Comparison of ENCODE assay signal across 8 cellular contexts in genomic region chr19:6460099-6460884, GRCh38. TPM values are rescaled to one million over a fixed set of nuclear protein-coding genes. Genes with fewer than 3 reads are reported as not detected.
A peak's percentile ranks its signal among the peaks of the same experiment; 100 is the strongest.
DNase-seq lines count a peak whose midpoint lies in the region; ATAC-seq and TF ChIP-seq lines count a peak whose summit lies in the region.

No MANE protein-coding gene starts in this region.

- peak overlapping the region; percentile 93 for H3K4me3 Mint-ChIP-seq in neural crest cell

- H3K9ac ChIP-seq in stomach smooth muscle (ENCODE audit: low read length in 2 of 2), result peak overlapping the region; percentile 68

- no peaks in the 10 kb centered on the region for H3K9me3 ChIP-seq in RWPE2 (ENCODE audit: severe bottlenecking)
- H3K9me3 ChIP-seq in stomach smooth muscle (ENCODE audit: control insufficient read depth in 2 of 2, low read length in 2 of 2), result no peaks in the 10 kb centered on the region

- H3K4me3 ChIP-seq in RWPE2 (ENCODE audit: severe bottlenecking) (peak overlapping the region; percentile 48), foreskin fibroblast (ENCODE audit: low read depth in 1 of 2, low read length in 2 of 2) (peak overlapping the region; percentile 65 to 88), stomach smooth muscle (ENCODE audit: low read length in 2 of 2) (peak overlapping the region; percentile 83 to 88)

- H3K4me1 ChIP-seq in RWPE2 (ENCODE audit: insufficient read depth, poor library complexity, severe bottlenecking) (no peaks in the 10 kb centered on the region), stomach smooth muscle (ENCODE audit: control insufficient read depth, insufficient read depth, low read length) (peaks cover 14% of the 10 kb centered on the region)

- peak overlapping the region; percentile 4 for H3K27ac Mint-ChIP-seq in neural crest cell (ENCODE audit: unreplicated experiment)

- H3K36me3 ChIP-seq in RWPE2 (ENCODE audit: low read depth) (no peaks in the 10 kb centered on the region), stomach smooth muscle (ENCODE audit: control insufficient read depth in 2 of 2, insufficient read depth in 2 of 2, low read length in 2 of 2) (peaks cover 7 to 9% of the 10 kb centered on the region in 2 donors)

- H3K4me1 Mint-ChIP-seq in neural crest cell, result peaks cover 24% of the 10 kb centered on the region

- H3K27me3 ChIP-seq in RWPE2 (ENCODE audit: insufficient read depth, poor library complexity, severe bottlenecking) (no peaks in the 10 kb centered on the region), stomach smooth muscle (ENCODE audit: control insufficient read depth in 1 of 2, insufficient read depth in 2 of 2, low read length in 2 of 2) (peaks cover 8 to 21% of the 10 kb centered on the region in 2 donors)

- H3K27ac ChIP-seq in RWPE2 (ENCODE audit: poor library complexity, severe bottlenecking) (peak overlapping the region; percentile 29), stomach smooth muscle (ENCODE audit: low read length) (peak overlapping the region; percentile 49)

- peaks cover 1% of the 10 kb centered on the region for H3K9me3 Mint-ChIP-seq in neural crest cell

- peak; percentile 49 for TF ChIP-seq CTCF in RWPE2 (IDR thresholded peaks at IDR 0.05; ENCODE audit: poor library complexity, severe bottlenecking)
- peak; percentile 58 for TF ChIP-seq CTCF in foreskin fibroblast (IDR thresholded peaks at IDR 0.05; ENCODE audit: low read depth, low read length)
- peak; percentile 71 for TF ChIP-seq CTCF in neural crest cell (conservative IDR thresholded peaks at IDR 0.05)

- peaks cover 37% of the 10 kb centered on the region for H3K27me3 Mint-ChIP-seq in neural crest cell (ENCODE audit: low read depth)

- peak; percentile 82 for ATAC-seq in RWPE2 (ENCODE audit: low read depth)

- DNase-seq in ELR (ENCODE audit: low read depth) (peak; percentile 100), H4 (ENCODE audit: low spot score) (peak; percentile 92), LoVo (ENCODE audit: low spot score) (peak; percentile 98), RWPE2 (ENCODE audit: low spot score) (peak; percentile 98), foreskin fibroblast (peak; percentile 97 to 99), neural crest cell (ENCODE audit: low read depth, low spot score) (peak; percentile 98)
- peak; percentile 98 for DNase-seq in activated effector memory CD4-positive, alpha-beta T cell treated with anti-CD3 and anti-CD28 coated beads, Interleukin-2, amount 50 U/mL, for 16 hours

- H3K36me3 Mint-ChIP-seq in neural crest cell (ENCODE audit: low read depth), result peaks cover 11% of the 10 kb centered on the region

RNA-seq across cellular contexts. Expression of gene SLC25A23, which starts 0.7 kb away (rescaled TPM):
- 16.1 and 16.6 TPM in 2 replicates for total RNA-seq in H4 (2014; rRNA removed; shearing (Covaris generic))
- 72.2 and 73.2 TPM in 2 replicates for total RNA-seq in neural crest cell

RNA-seq across cellular contexts. Expression of gene CRB3, which starts 3.8 kb away (rescaled TPM):
- total RNA-seq in H4 (2014; rRNA removed; shearing (Covaris generic)), result not detected in 2 replicates
- total RNA-seq in neural crest cell, result not detected in 2 replicates

RNA-seq across cellular contexts. Expression of gene DENND1C, which starts 21.3 kb away (rescaled TPM):
- 0.19 TPM in 1 of 2 replicates, not detected in the other for total RNA-seq in H4 (2014; rRNA removed; shearing (Covaris generic))
- total RNA-seq in neural crest cell, result not detected in 2 replicates

RNA-seq across cellular contexts. Expression of gene SLC25A41, which starts 26.7 kb away (rescaled TPM):
- not detected in 2 replicates for total RNA-seq in H4 (2014; rRNA removed; shearing (Covaris generic))
- total RNA-seq in neural crest cell, result 1.2 and 1.6 TPM in 2 replicates

RNA-seq across cellular contexts. Expression of gene KHSRP, which starts 35.7 kb away (rescaled TPM):
- 48.5 and 54.7 TPM in 2 replicates for total RNA-seq in H4 (2014; rRNA removed; shearing (Covaris generic))
- 678 and 690 TPM in 2 replicates for total RNA-seq in neural crest cell

Comparison
In these comparisons a context has a peak if more than half of its experiments do, and no peak if none do; other contexts are left out.
1. Peak in every context shown above with its lines: DNase-seq, ATAC-seq, H3K4me3 ChIP-seq and H3K27ac ChIP-seq.